Comparison of ENCODE assay signal across 17 cellular contexts in genomic region chr9:93522736-93523135, GRCh38. TPM values are rescaled to one million over a fixed set of nuclear protein-coding genes. Genes with fewer than 3 reads are reported as not detected.
A peak's percentile ranks its signal among the peaks of the same experiment; 100 is the strongest.
DNase-seq lines count a peak whose midpoint lies in the region; ATAC-seq and TF ChIP-seq lines count a peak whose summit lies in the region.
"Had no signal": no experiment of that assay in that cellular context is flagged by ENCODE, and none has a peak within 500 bp of the region (broad histone marks: within the 10 kb centered on the region; RNA-seq: fewer than 3 reads in every experiment).

No MANE protein-coding gene starts in this region.

- H3K27ac ChIP-seq in left ventricle myocardium inferior (replicated peaks) (peak overlapping the region; percentile 62), testis (no peak overlapping the region)

- peak overlapping the region; percentile 38 for H3K27ac Mint-ChIP-seq in activated CD8-positive, alpha-beta memory T cell treated with anti-CD3 and anti-CD28 coated beads, Interleukin-2, amount 10 ng/mL, durations not matched to agents 7 days and 5 days
- H3K27ac Mint-ChIP-seq in type B pancreatic cell: peak overlapping the region; percentile 27

- H3K36me3 ChIP-seq in left ventricle myocardium inferior: peaks cover 44% of the 10 kb centered on the region
- H3K36me3 ChIP-seq in testis (ENCODE audit: low read depth, missing control alignments): no peaks in the 10 kb centered on the region

- H3K27me3 ChIP-seq in left ventricle myocardium inferior (ENCODE audit: low read depth) (no peaks in the 10 kb centered on the region), testis (no peaks in the 10 kb centered on the region)
- H3K27me3 ChIP-seq: BE2C had no signal

- H3K36me3 Mint-ChIP-seq in activated CD8-positive, alpha-beta memory T cell treated with anti-CD3 and anti-CD28 coated beads, Interleukin-2, amount 10 ng/mL, durations not matched to agents 7 days and 5 days: peaks cover 22% of the 10 kb centered on the region
- H3K36me3 Mint-ChIP-seq in type B pancreatic cell: peaks cover 22% of the 10 kb centered on the region

- no peak for ATAC-seq in activated CD8-positive, alpha-beta memory T cell treated with anti-CD3 and anti-CD28 coated beads, Interleukin-2, amount 10 ng/mL, durations not matched to agents 7 days and 5 days
- ATAC-seq in Right ventricle myocardium inferior: no peak

- CTCF ChIA-PET in activated CD8-positive, alpha-beta memory T cell treated with anti-CD3 and anti-CD28 coated beads, Interleukin-2, amount 10 ng/mL, durations not matched to agents 7 days and 5 days (lab: Charles Lee): interaction anchor here (1.0 to 1.1 kb wide), 2 partner anchors 43 to 69 kb away, joined by 3 read pairs; partner anchors contain the start of gene FAM120AOS
- CTCF ChIA-PET in HEK293T (lab: Yijun Ruan, JAX): no interaction called here

- no peaks in the 10 kb centered on the region for H3K27me3 Mint-ChIP-seq in activated CD8-positive, alpha-beta memory T cell treated with anti-CD3 and anti-CD28 coated beads, Interleukin-2, amount 10 ng/mL, durations not matched to agents 7 days and 5 days
- H3K27me3 Mint-ChIP-seq in type B pancreatic cell: no peaks in the 10 kb centered on the region

- intact Hi-C loops in left ventricle myocardium inferior (cut with micrococcal nuclease): no loop called here
- intact Hi-C loops in Right ventricle myocardium inferior (cut with DNase I): no loop called here
- intact Hi-C loops in testis (cut with DNase I; ENCODE audit: low total_unique reads): no loop called here

- H3K9me3 ChIP-seq in left ventricle myocardium inferior (replicated peaks): no peaks in the 10 kb centered on the region
- H3K9me3 ChIP-seq in testis: no peaks in the 10 kb centered on the region
- H3K9me3 ChIP-seq: BE2C had no signal

- peaks cover 59% of the 10 kb centered on the region for H3K4me1 ChIP-seq in left ventricle myocardium inferior
- H3K4me1 ChIP-seq in testis: no peaks in the 10 kb centered on the region
- H3K4me1 ChIP-seq: BE2C had no signal

- no peak for DNase-seq in activated CD8-positive, alpha-beta memory T cell treated with anti-CD3 and anti-CD28 coated beads, Interleukin-2, amount 10 ng/mL, durations not matched to agents 7 days and 5 days
- no peak for DNase-seq in activated CD8-positive, alpha-beta memory T cell treated with anti-CD3 and anti-CD28 coated beads, Interleukin-2, amount 50 U/mL, for 4 hours
- DNase-seq in left ventricle myocardium inferior (no peak), Right ventricle myocardium inferior (ENCODE audit: missing footprints) (no peak), epithelial cell of esophagus (ENCODE audit: low read depth) (peak; percentile 21), type B pancreatic cell (ENCODE audit: extremely low spot score, unreplicated experiment) (no peak), HEK293T (ENCODE audit: extremely low spot score) (no peak), testis (no peak)
- DNase-seq: 8988T; BE2C; CD8-positive, alpha-beta memory T cell; DMS79; H7; NCI-H187; NCI-H2171; NCI-H446; NCI-H69 had no signal

- no peak for TF ChIP-seq POLR2A in testis (IDR thresholded peaks at IDR 0.05)

- no peak overlapping the region for H3K4me3 Mint-ChIP-seq in activated CD8-positive, alpha-beta memory T cell treated with anti-CD3 and anti-CD28 coated beads, Interleukin-2, amount 10 ng/mL, durations not matched to agents 7 days and 5 days
- H3K4me3 Mint-ChIP-seq in type B pancreatic cell: no peak overlapping the region
- H3K4me3 Mint-ChIP-seq: CD8-positive, alpha-beta memory T cell had no signal

- POLR2A ChIA-PET in HEK293T (lab: Yijun Ruan, JAX): no interaction called here

- H3K4me1 Mint-ChIP-seq in activated CD8-positive, alpha-beta memory T cell treated with anti-CD3 and anti-CD28 coated beads, Interleukin-2, amount 10 ng/mL, durations not matched to agents 7 days and 5 days: peaks cover 9% of the 10 kb centered on the region
- H3K4me1 Mint-ChIP-seq in type B pancreatic cell (ENCODE audit: unreplicated experiment): peaks cover 15% of the 10 kb centered on the region

- TF ChIP-seq CTCF in left ventricle myocardium inferior (IDR thresholded peaks at IDR 0.05; ENCODE audit: borderline replicate concordance) (no peak), epithelial cell of esophagus (IDR thresholded peaks at IDR 0.05; ENCODE audit: insufficient read depth, low read depth, low read length, missing control alignments) (no peak), type B pancreatic cell (conservative IDR thresholded peaks at IDR 0.05) (no peak), testis (IDR thresholded peaks at IDR 0.05) (no peak)

- no peaks in the 10 kb centered on the region for H3K9me3 Mint-ChIP-seq in activated CD8-positive, alpha-beta memory T cell treated with anti-CD3 and anti-CD28 coated beads, Interleukin-2, amount 10 ng/mL, durations not matched to agents 7 days and 5 days (ENCODE audit: low read depth)
- H3K9me3 Mint-ChIP-seq in type B pancreatic cell: no peaks in the 10 kb centered on the region
- H3K9me3 Mint-ChIP-seq: CD8-positive, alpha-beta memory T cell had no signal

- H3K4me3 ChIP-seq in left ventricle myocardium inferior (no peak overlapping the region), epithelial cell of esophagus (ENCODE audit: low read length) (no peak overlapping the region), testis (no peak overlapping the region)

- whole genome bisulfite sequencing in testis, 2 donors: 94 to 96% methylated on average over 3 of the region's 3 CpGs

TF ChIP-seq in HEK293T, 16 proteins besides CTCF, POLR2A, EP300 and RAD21:
- no peak for TF ChIP-seq FOXK2 (IDR thresholded peaks at IDR 0.05)
- no peak for TF ChIP-seq SUZ12 (IDR thresholded peaks at IDR 0.05)
- TF ChIP-seq HDGF (IDR thresholded peaks at IDR 0.05; ENCODE audit: borderline replicate concordance): no peak
- TF ChIP-seq ELF4 (IDR thresholded peaks at IDR 0.05): no peak

RNA-seq across cellular contexts. Expression of gene PHF2, which starts 53.6 kb away (rescaled TPM):
- total RNA-seq in activated CD8-positive, alpha-beta memory T cell treated with anti-CD3 and anti-CD28 coated beads, Interleukin-2, amount 10 ng/mL, durations not matched to agents 7 days and 5 days: 10 to 100 TPM; 25.1 to 26.3 TPM
- 27.4 TPM for total RNA-seq in left ventricle myocardium inferior
- total RNA-seq in Right ventricle myocardium inferior: 28.7 TPM
- total RNA-seq in type B pancreatic cell (ENCODE audit: low replicate concordance): 28.1 and 34.7 TPM in 2 replicates
- total RNA-seq in testis: 10 to 100 TPM; 19.6 to 20.6 TPM
- polyA plus RNA-seq in testis (ENCODE audit: insufficient read depth, low read depth, low replicate concordance): 22.1 TPM
